Comparison of ENCODE assay signal across 1 cellular context in genomic region chr20:48701702-48702101, GRCh38.
TF ChIP-seq lines count a peak whose summit lies in the region.

No MANE protein-coding gene starts in this region.

TF ChIP-seq in H1, 55 proteins besides CTCF, POLR2A, EP300 and RAD21:
- TF ChIP-seq CHD2 (IDR thresholded peaks at IDR 0.05; ENCODE audit: low read length) (no peak), TAF1 (IDR thresholded peaks at IDR 0.05; ENCODE audit: low read depth, low read length) (no peak)
